12 cellular contexts compared by ENCODE assay signal in genomic region chr3:159814161-159814560, GRCh38. TPM values are rescaled to one million over a fixed set of nuclear protein-coding genes. Genes with fewer than 3 reads are reported as not detected.
DNase-seq lines count a peak whose midpoint lies in the region; ATAC-seq, FAIRE-seq and TF ChIP-seq lines count a peak whose summit lies in the region.
"Had no signal": no experiment of that assay in that cellular context is flagged by ENCODE, and none has a peak within 500 bp of the region (broad histone marks: within the 10 kb centered on the region; RNA-seq: fewer than 3 reads in every experiment).

No MANE protein-coding gene starts in this region.

- no peak for TF ChIP-seq RAD21 in HepG2 (CRISPR knock-in tag; IDR thresholded peaks at IDR 0.05)

- H3K36me3 ChIP-seq in HUES6 (ENCODE audit: control insufficient read depth, insufficient read depth, low read length) (no peaks in the 10 kb centered on the region), HepG2 (replicated peaks in 1 of 2; ENCODE audit: control insufficient read depth in 1 of 2, insufficient read depth in 2 of 2, low read length in 2 of 2) (no peaks in the 10 kb centered on the region)

- CTCF ChIA-PET in HepG2 (lab: Yijun Ruan, JAX; ENCODE audit: low intra/inter-chr PET ratio, low total read pairs), result no interaction called here
- CTCF ChIA-PET in activated CD4-positive, alpha-beta memory T cell treated with anti-CD3 and anti-CD28 coated beads, Interleukin-2, amount 10 ng/mL, durations not matched to agents 7 days and 5 days (lab: Charles Lee), result interaction anchor here (0.8 kb wide), 1 partner anchor 8 kb away, joined by 3 read pairs; no protein-coding TSS in a partner anchor

- TF ChIP-seq CTCF in HepG2 (CRISPR knock-in tag; IDR thresholded peaks at IDR 0.05), result no peak

- H3K36me3 Mint-ChIP-seq in activated CD4-positive, alpha-beta memory T cell treated with anti-CD3 and anti-CD28 coated beads, Interleukin-2, amount 10 ng/mL, durations not matched to agents 7 days and 5 days (ENCODE audit: low read depth), result no peaks in the 10 kb centered on the region
- no peaks in the 10 kb centered on the region for H3K36me3 Mint-ChIP-seq in activated T-helper 2 cell treated with anti-CD3 and anti-CD28 coated beads, Interferon-gamma antibody, Interleukin-2, Interleukin-4, amounts not matched to agents 10 μg/mL and 5 μg/mL and 100 μg/mL, durations not matched to agents 14 hours and 24 hours and 36 hours (ENCODE audit: low read depth)

- DNase-seq in DMS153 treated with DMSO at 0.1 percent for 48 hours (lab: John Stamatoyannopoulos, UW; ENCODE audit: unreplicated experiment), result peak; percentile 84
- peak; percentile 41 for DNase-seq in SW480 (ENCODE audit: low spot score)
- no peak for DNase-seq in HepG2 (ENCODE audit: low spot score)
- DNase-seq in activated CD4-positive, alpha-beta memory T cell treated with anti-CD3 and anti-CD28 coated beads, Interleukin-2, amount 10 ng/mL, durations not matched to agents 7 days and 5 days, result no peak
- no peak for DNase-seq in activated T-helper 2 cell treated with anti-CD3 and anti-CD28 coated beads, Interferon-gamma antibody, Interleukin-2, Interleukin-4, amounts not matched to agents 10 μg/mL and 5 μg/mL and 100 μg/mL, durations not matched to agents 14 hours and 24 hours and 36 hours (ENCODE audit: low spot score)
- DNase-seq in urothelium cell line (ENCODE audit: low spot score), result no peak
- DNase-seq: activated CD4-positive, alpha-beta T cell treated with anti-CD3 and anti-CD28 coated beads, Interleukin-2, amount 10 ng/mL, durations not matched to agents 7 days and 5 days; DMS79; NCI-H524 treated with DMSO at 0.1 percent for 48 hours; stimulated activated CD4-positive, alpha-beta T cell treated with anti-CD3 and anti-CD28 coated beads, Interleukin-4, amount 100 ng/mL, for 24 hours had no signal

- no peaks in the 10 kb centered on the region for H3K9me3 Mint-ChIP-seq in activated CD4-positive, alpha-beta memory T cell treated with anti-CD3 and anti-CD28 coated beads, Interleukin-2, amount 10 ng/mL, durations not matched to agents 7 days and 5 days
- H3K9me3 Mint-ChIP-seq in activated T-helper 2 cell treated with anti-CD3 and anti-CD28 coated beads, Interferon-gamma antibody, Interleukin-2, Interleukin-4, amounts not matched to agents 10 μg/mL and 5 μg/mL and 100 μg/mL, durations not matched to agents 14 hours and 24 hours and 36 hours, result no peaks in the 10 kb centered on the region
- H3K9me3 Mint-ChIP-seq: activated CD4-positive, alpha-beta T cell treated with anti-CD3 and anti-CD28 coated beads, Interleukin-2, amount 10 ng/mL, durations not matched to agents 7 days and 5 days had no signal

- H3K9me3 ChIP-seq in HUES6 (ENCODE audit: control insufficient read depth, insufficient read depth, low read depth, low read length) (no peaks in the 10 kb centered on the region), HepG2 (ENCODE audit: low read length) (no peaks in the 10 kb centered on the region)

- H3K27me3 Mint-ChIP-seq in activated CD4-positive, alpha-beta memory T cell treated with anti-CD3 and anti-CD28 coated beads, Interleukin-2, amount 10 ng/mL, durations not matched to agents 7 days and 5 days, result peaks cover 2% of the 10 kb centered on the region
- H3K27me3 Mint-ChIP-seq in activated T-helper 2 cell treated with anti-CD3 and anti-CD28 coated beads, Interferon-gamma antibody, Interleukin-2, Interleukin-4, amounts not matched to agents 10 μg/mL and 5 μg/mL and 100 μg/mL, durations not matched to agents 14 hours and 24 hours and 36 hours (ENCODE audit: low read depth), result peaks cover 3% of the 10 kb centered on the region

- H3K27ac ChIP-seq in HUES6 (ENCODE audit: low read depth, low read length) (no peak overlapping the region), HepG2 (ENCODE audit: extremely low read length, insufficient read depth, low read length) (no peak overlapping the region)

- H3K27ac Mint-ChIP-seq in activated CD4-positive, alpha-beta memory T cell treated with anti-CD3 and anti-CD28 coated beads, Interleukin-2, amount 10 ng/mL, durations not matched to agents 7 days and 5 days, result no peak overlapping the region
- H3K27ac Mint-ChIP-seq in activated T-helper 2 cell treated with anti-CD3 and anti-CD28 coated beads, Interferon-gamma antibody, Interleukin-2, Interleukin-4, amounts not matched to agents 10 μg/mL and 5 μg/mL and 100 μg/mL, durations not matched to agents 14 hours and 24 hours and 36 hours, result no peak overlapping the region
- H3K27ac Mint-ChIP-seq: activated CD4-positive, alpha-beta T cell treated with anti-CD3 and anti-CD28 coated beads, Interleukin-2, amount 10 ng/mL, durations not matched to agents 7 days and 5 days had no signal

- H3K4me1 Mint-ChIP-seq in activated CD4-positive, alpha-beta memory T cell treated with anti-CD3 and anti-CD28 coated beads, Interleukin-2, amount 10 ng/mL, durations not matched to agents 7 days and 5 days, result no peaks in the 10 kb centered on the region
- no peaks in the 10 kb centered on the region for H3K4me1 Mint-ChIP-seq in activated T-helper 2 cell treated with anti-CD3 and anti-CD28 coated beads, Interferon-gamma antibody, Interleukin-2, Interleukin-4, amounts not matched to agents 10 μg/mL and 5 μg/mL and 100 μg/mL, durations not matched to agents 14 hours and 24 hours and 36 hours (ENCODE audit: low read depth)

- TF ChIP-seq POLR2A in HepG2 (IDR thresholded peaks at IDR 0.05; ENCODE audit: insufficient read depth in 1 of 2, low read depth in 2 of 2, low read length in 2 of 2), result no peak

- no TSS peak for BruUV-seq in HepG2 (replicated peaks; lab: Mats Ljungman, UMichigan)

- WGBS in HepG2 (ENCODE audit: low lambda C conversion rate), result 0% methylated on average over 2 of the region's 5 CpGs

- H4K20me1 ChIP-seq in HepG2 (ENCODE audit: insufficient read depth, low read length), result no peaks in the 10 kb centered on the region

- H3K27me3 ChIP-seq in HUES6 (ENCODE audit: control insufficient read depth, insufficient read depth, low read length), result no peaks in the 10 kb centered on the region
- H3K27me3 ChIP-seq in HepG2 (ENCODE audit: control insufficient read depth in 1 of 2, insufficient read depth in 2 of 2, low read length in 2 of 2), result no peaks in the 10 kb centered on the region; a peak in 1 of 5 replicates

- no peak overlapping the region for H2AFZ ChIP-seq in HepG2 (ENCODE audit: low read length)

- POLR2A ChIA-PET in HepG2 (lab: Yijun Ruan, JAX), result no interaction called here
- POLR2A ChIA-PET in activated CD4-positive, alpha-beta memory T cell treated with anti-CD3 and anti-CD28 coated beads, Interleukin-2, amount 10 ng/mL, durations not matched to agents 7 days and 5 days (lab: Charles Lee), result no interaction called here

- ATAC-seq in HepG2 (peak; percentile 24; the same call in 1 of the 3 replicates), HG03280 (IDR thresholded peaks at IDR 0.05; ENCODE audit: unreplicated experiment) (no peak)

- no peak overlapping the region for H3K4me2 ChIP-seq in HepG2 (ENCODE audit: low read depth, low read length)

- TF ChIP-seq EP300 in HepG2 (IDR thresholded peaks at IDR 0.05; ENCODE audit: low read depth in 2 of 2, low read length in 2 of 2) (no peak), HepG2 (CRISPR knock-in tag; IDR thresholded peaks at IDR 0.05; ENCODE audit: borderline replicate concordance) (no peak)

- peaks cover 15% of the 10 kb centered on the region for H3K4me1 ChIP-seq in HUES6 (ENCODE audit: control insufficient read depth, insufficient read depth, low read length)
- peaks cover 9% of the 10 kb centered on the region for H3K4me1 ChIP-seq in HepG2 (ENCODE audit: insufficient read depth, low read length)

- H3K4me3 ChIP-seq in HUES6 (ENCODE audit: low read depth, low read length), result 0 out of 2 replicates have a peak overlapping the region, but pooled peaks have one; percentile 14
- H3K4me3 ChIP-seq in HepG2 (replicated peaks in 1 of 3; ENCODE audit: insufficient read depth in 1 of 3, low read depth in 2 of 3, low read length in 3 of 3), result no peak overlapping the region

- intact Hi-C loops in HepG2 (cut with micrococcal nuclease; ENCODE audit: unreplicated experiment), result no loop called here
- intact Hi-C loops in activated T-helper 2 cell treated with anti-CD3 and anti-CD28 coated beads, Interferon-gamma antibody, Interleukin-2, Interleukin-4, amounts not matched to agents 10 μg/mL and 5 μg/mL and 100 μg/mL, durations not matched to agents 14 hours and 24 hours and 36 hours (cut with micrococcal nuclease), result no loop called here

- H3K79me2 ChIP-seq in HepG2 (ENCODE audit: insufficient read depth, low read length), result no peaks in the 10 kb centered on the region

- FAIRE-seq in HepG2 (lab: Jason Lieb, UNC), result no peak
- no peak for FAIRE-seq in urothelium cell line (lab: Jason Lieb, UNC)

- in situ Hi-C loops in HepG2 (cut with HindIII; ENCODE audit: extremely low pct_ligation_motif_present, low pct_unique_long_range_greater_than_20kb), result no loop called here

- H3K9ac ChIP-seq in HUES6 (ENCODE audit: low read length) (no peak overlapping the region), HepG2 (ENCODE audit: insufficient read depth, low read depth, low read length) (no peak overlapping the region)

- H3K4me3 Mint-ChIP-seq in activated CD4-positive, alpha-beta memory T cell treated with anti-CD3 and anti-CD28 coated beads, Interleukin-2, amount 10 ng/mL, durations not matched to agents 7 days and 5 days, result no peak overlapping the region
- no peak overlapping the region for H3K4me3 Mint-ChIP-seq in activated T-helper 2 cell treated with anti-CD3 and anti-CD28 coated beads, Interferon-gamma antibody, Interleukin-2, Interleukin-4, amounts not matched to agents 10 μg/mL and 5 μg/mL and 100 μg/mL, durations not matched to agents 14 hours and 24 hours and 36 hours (ENCODE audit: low read depth)
- H3K4me3 Mint-ChIP-seq: activated CD4-positive, alpha-beta T cell treated with anti-CD3 and anti-CD28 coated beads, Interleukin-2, amount 10 ng/mL, durations not matched to agents 7 days and 5 days had no signal

RNA-seq across cellular contexts. Expression of gene SCHIP1, which starts 25.5 kb away (rescaled TPM):
- 0.07 TPM in 1 of 2 replicates, not detected in the other for total RNA-seq in HepG2 (2016; rRNA removed; fragmentation: Illumina TruSeq; extraction: Trizol)
- total RNA-seq in HepG2 (2016; cell fraction: cytosol; rRNA removed; fragmentation: Illumina TruSeq; extraction: Trizol; ENCODE audit: low read depth), result 0.09 TPM in 1 of 2 replicates, not detected in the other
- total RNA-seq in HepG2 (2016; cell fraction: insoluble cytoplasmic fraction; rRNA removed; fragmentation: Illumina TruSeq; extraction: Trizol), result 0.13 TPM in 1 of 2 replicates, not detected in the other
- 0.03 TPM in 1 of 2 replicates, not detected in the other for total RNA-seq in HepG2 (2016; cell fraction: membrane; rRNA removed; fragmentation: Illumina TruSeq; extraction: Trizol)
- 0.12 and 2.0 TPM in 2 replicates for total RNA-seq in HepG2 (2016; cell fraction: nucleus; rRNA removed; fragmentation: Illumina TruSeq; extraction: Trizol)
- not detected in 2 replicates for polyA plus RNA-seq in HepG2 (2011; rRNA removed)
- polyA plus RNA-seq in HepG2 (2011; cell fraction: cytosol; rRNA removed), result not detected in 2 replicates
- 0.08 and 0.28 TPM in 2 replicates for polyA plus RNA-seq in HepG2 (2011; cell fraction: nucleus; rRNA removed)
- not detected in 2 replicates for polyA plus RNA-seq in HepG2 (2012)
- polyA plus RNA-seq in HepG2 (2016; cell fraction: cytosol; fragmentation: Illumina TruSeq; extraction: Trizol; ENCODE audit: low read depth), result not detected in 2 replicates
- 0.19 TPM in 1 of 2 replicates, not detected in the other for polyA plus RNA-seq in HepG2 (2016; cell fraction: insoluble cytoplasmic fraction; fragmentation: Illumina TruSeq; extraction: Trizol; ENCODE audit: low read depth)
- polyA plus RNA-seq in HepG2 (2016; cell fraction: membrane; fragmentation: Illumina TruSeq; extraction: Trizol; ENCODE audit: low read depth), result not detected in 2 replicates
- polyA plus RNA-seq in HepG2 (2016; cell fraction: nucleus; fragmentation: Illumina TruSeq; extraction: Trizol; ENCODE audit: insufficient read depth, low read depth), result 0.18 and 0.56 TPM in 2 replicates
- polyA minus RNA-seq in HepG2 (2011; rRNA and poly(A)+ RNA removed; ENCODE audit: low replicate concordance), result 5.2 TPM in 1 of 2 replicates, not detected in the other
- not detected in 2 replicates for polyA minus RNA-seq in HepG2 (2011; cell fraction: cytosol; rRNA and poly(A)+ RNA removed)
- 0.13 and 0.25 TPM in 2 replicates for polyA minus RNA-seq in HepG2 (2011; cell fraction: nucleus; rRNA and poly(A)+ RNA removed)
- total RNA-seq in activated CD4-positive, alpha-beta memory T cell treated with anti-CD3 and anti-CD28 coated beads, Interleukin-2, amount 10 ng/mL, durations not matched to agents 7 days and 5 days, result under 1 TPM in 1 of 2 experiments, not detected in 1; 0.43 TPM
- total RNA-seq in activated T-helper 2 cell treated with anti-CD3 and anti-CD28 coated beads, Interferon-gamma antibody, Interleukin-2, Interleukin-4, amounts not matched to agents 10 μg/mL and 5 μg/mL and 100 μg/mL, durations not matched to agents 14 hours and 24 hours and 36 hours, result 0.21 and 0.23 TPM in 2 replicates

Comparison
In these comparisons a context has a peak if more than half of its experiments do, and no peak if none do; other contexts are left out.
1. DNase-seq: peak in DMS153 treated with DMSO at 0.1 percent for 48 hours (single experiment) and SW480 (single experiment); none in HepG2 (single experiment), activated CD4-positive, alpha-beta memory T cell treated with anti-CD3 and anti-CD28 coated beads, Interleukin-2, amount 10 ng/mL, durations not matched to agents 7 days and 5 days (single experiment), activated T-helper 2 cell treated with anti-CD3 and anti-CD28 coated beads, Interferon-gamma antibody, Interleukin-2, Interleukin-4, amounts not matched to agents 10 μg/mL and 5 μg/mL and 100 μg/mL, durations not matched to agents 14 hours and 24 hours and 36 hours (single experiment) and urothelium cell line (single experiment).